ENCODE assay signal across 9 cellular contexts in genomic region chr2:97869722-97870346, GRCh38.
DNase-seq lines count a peak whose midpoint lies in the region; ATAC-seq and TF ChIP-seq lines count a peak whose summit lies in the region.
"Had no signal": no experiment of that assay in that cellular context is flagged by ENCODE, and none has a peak within 500 bp of the region (broad histone marks: within the 10 kb centered on the region; RNA-seq: fewer than 3 reads in every experiment).

No MANE protein-coding gene starts in this region.

- intact Hi-C loops in thyroid gland (cut with DNase I), result no loop called here

- no peak for TF ChIP-seq POLR2A in thyroid gland (IDR thresholded peaks at IDR 0.05)

- peaks cover 12% of the 10 kb centered on the region for H4K20me1 ChIP-seq in DND-41 (ENCODE audit: insufficient read depth, low read length)
- no peaks in the 10 kb centered on the region for H4K20me1 ChIP-seq in KMS-11 (ENCODE audit: insufficient read depth)
- H4K20me1 ChIP-seq in osteoblast (ENCODE audit: insufficient read depth, low read length), result no peaks in the 10 kb centered on the region

- H3K27me3 ChIP-seq in DND-41 (ENCODE audit: insufficient read depth, low read length, poor library complexity) (no peaks in the 10 kb centered on the region), KMS-11 (ENCODE audit: insufficient read depth, low read depth) (no peaks in the 10 kb centered on the region), brain microvascular endothelial cell (replicated peaks) (no peaks in the 10 kb centered on the region), osteoblast (ENCODE audit: insufficient read depth, low read length) (no peaks in the 10 kb centered on the region), thyroid gland (no peaks in the 10 kb centered on the region)

- no peaks in the 10 kb centered on the region for H3K36me3 ChIP-seq in DND-41 (ENCODE audit: insufficient read depth, low read length)
- H3K36me3 ChIP-seq in KMS-11 (ENCODE audit: insufficient read depth), result no peaks in the 10 kb centered on the region
- no peaks in the 10 kb centered on the region for H3K36me3 ChIP-seq in brain microvascular endothelial cell (replicated peaks)
- H3K36me3 ChIP-seq in osteoblast (ENCODE audit: insufficient read depth, low read length), result no peaks in the 10 kb centered on the region
- no peaks in the 10 kb centered on the region for H3K36me3 ChIP-seq in thyroid gland

- H3K9me3 ChIP-seq in DND-41 (ENCODE audit: insufficient read depth, low read length, severe bottlenecking) (no peaks in the 10 kb centered on the region), osteoblast (ENCODE audit: low read depth, low read length) (no peaks in the 10 kb centered on the region), thyroid gland (no peaks in the 10 kb centered on the region)

- H3K9ac ChIP-seq in DND-41 (ENCODE audit: low read depth, low read length), result peak overlapping the region; percentile 32
- H3K9ac ChIP-seq in KMS-11, result no peak overlapping the region

- in situ Hi-C loops in brain microvascular endothelial cell (cut with HindIII; ENCODE audit: low pct_ligation_motif_present, low sequenced_read_pairs), result no loop called here

- TF ChIP-seq CTCF in DND-41 (IDR thresholded peaks at IDR 0.05; ENCODE audit: borderline replicate concordance, extremely low read depth, low read length, poor library complexity, severe bottlenecking) (no peak), KMS-11 (conservative IDR thresholded peaks at IDR 0.05; ENCODE audit: low read depth, low read length) (no peak), brain microvascular endothelial cell (IDR thresholded peaks at IDR 0.05; ENCODE audit: low read depth, low read length, missing control alignments) (no peak), osteoblast (IDR thresholded peaks at IDR 0.05; ENCODE audit: extremely low read depth, low read depth, low read length) (no peak), thyroid gland (IDR thresholded peaks at IDR 0.05) (no peak)

- H3K4me1 ChIP-seq in DND-41 (ENCODE audit: insufficient read depth, low read length), result peaks cover 32% of the 10 kb centered on the region
- peaks cover 33% of the 10 kb centered on the region for H3K4me1 ChIP-seq in KMS-11 (ENCODE audit: low read depth, poor library complexity, severe bottlenecking)
- H3K4me1 ChIP-seq in osteoblast (ENCODE audit: insufficient read depth, low read length), result peaks cover 36% of the 10 kb centered on the region
- H3K4me1 ChIP-seq in thyroid gland, result peaks cover 15 to 25% of the 10 kb centered on the region in 2 donors

- peaks cover 14% of the 10 kb centered on the region for H3K79me2 ChIP-seq in DND-41 (ENCODE audit: insufficient read depth, low read length)
- 0 out of 2 replicates have a peak, but pooled peaks cover 3% of the 10 kb centered on the region for H3K79me2 ChIP-seq in KMS-11 (ENCODE audit: insufficient read depth, low read depth)
- peaks cover 33% of the 10 kb centered on the region for H3K79me2 ChIP-seq in osteoblast (ENCODE audit: insufficient read depth, low read length)

- peak overlapping the region in 1 of 2 experiments; percentile 14; a peak in 1 of 4 replicates for H3K4me3 ChIP-seq in DND-41 (ENCODE audit: low read depth in 1 of 2, low read length in 2 of 2)
- H3K4me3 ChIP-seq in KMS-11 (IDR thresholded peaks at IDR 0.05; ENCODE audit: insufficient read depth, low read depth, low read length), result no peak overlapping the region
- no peak overlapping the region for H3K4me3 ChIP-seq in brain microvascular endothelial cell (ENCODE audit: low read depth, low read length)
- H3K4me3 ChIP-seq in osteoblast (ENCODE audit: insufficient read depth, low read length), result peak overlapping the region; percentile 15
- no peak overlapping the region for H3K4me3 ChIP-seq in thyroid gland (replicated peaks in 1 of 3)
- H3K4me3 ChIP-seq: skin epidermis had no signal

- H3K4me2 ChIP-seq in DND-41 (ENCODE audit: insufficient read depth, low read length) (peak overlapping the region; percentile 57), KMS-11 (peak overlapping the region; percentile 76), osteoblast (ENCODE audit: insufficient read depth, low read length) (peak overlapping the region; percentile 53)

- H3K27ac ChIP-seq in DND-41 (ENCODE audit: low read length) (peak overlapping the region; percentile 71), KMS-11 (peak overlapping the region; percentile 42; the same call in 1 of the 2 replicates), brain microvascular endothelial cell (peak overlapping the region; percentile 71), osteoblast (ENCODE audit: low read depth, low read length) (peak overlapping the region; percentile 83), thyroid gland (no peak overlapping the region)

- DNase-seq in DND-41 (no peak), brain microvascular endothelial cell (no peak), osteoblast (ENCODE audit: insufficient read length, low spot score, missing footprints) (no peak), thyroid gland (no peak), NOMO-1 (lab: John Stamatoyannopoulos, UW; ENCODE audit: unreplicated experiment in 2 of 2) (no peak)
- DNase-seq: activated CD4-positive, CD25-positive, alpha-beta regulatory T cell had no signal

- H2AFZ ChIP-seq in DND-41 (ENCODE audit: low read depth, low read length), result no peak overlapping the region
- no peak overlapping the region for H2AFZ ChIP-seq in KMS-11 (ENCODE audit: low read depth)
- no peak overlapping the region for H2AFZ ChIP-seq in osteoblast (ENCODE audit: low read length)

- 90 to 91% methylated on average over 6 of the region's 6 CpGs for WGBS in thyroid gland, 2 donors

- ATAC-seq in DND-41 (ENCODE audit: insufficient read depth, low read depth) (no peak), HG02870 (IDR thresholded peaks at IDR 0.05; ENCODE audit: unreplicated experiment) (no peak)

Comparison
In these comparisons a context has a peak if more than half of its experiments do, and no peak if none do; other contexts are left out.
1. H3K27ac ChIP-seq: peak in DND-41 (single experiment), KMS-11 (single experiment), brain microvascular endothelial cell (single experiment) and osteoblast (single experiment); none in thyroid gland (0 of 3).
2. Peak in every context shown above with its lines, with median percentiles within 50 percentile points of each other: H3K4me2 ChIP-seq.